Comparison of ENCODE assay signal across 18 cellular contexts in the genomic region with DNA sequence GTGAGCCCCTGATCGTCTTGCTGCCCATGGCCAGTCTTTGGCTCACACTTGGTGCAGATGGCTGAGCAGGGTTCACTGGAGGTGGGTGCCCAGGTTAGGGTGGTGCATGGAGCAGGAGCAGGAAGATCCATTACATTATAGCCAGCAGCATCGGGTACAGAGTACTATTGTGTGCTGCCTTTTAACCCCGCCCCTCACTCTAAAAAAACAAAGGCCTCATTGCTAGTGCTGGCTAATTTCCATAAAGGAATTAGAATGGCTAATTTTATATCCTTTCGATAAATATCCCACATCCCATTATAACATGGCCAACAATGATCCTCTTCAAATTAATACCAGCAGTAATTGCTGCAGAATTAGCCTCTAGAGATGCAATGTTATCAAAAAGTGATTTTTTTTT. TPM values are rescaled to one million over a fixed set of nuclear protein-coding genes. Genes with fewer than 3 reads are reported as not detected.
A peak's percentile ranks its signal among the peaks of the same experiment; 100 is the strongest.
DNase-seq lines count a peak whose midpoint lies in the region; ATAC-seq, FAIRE-seq and TF ChIP-seq lines count a peak whose summit lies in the region.
"Had no signal": no experiment of that assay in that cellular context is flagged by ENCODE, and none has a peak within 500 bp of the region (broad histone marks: within the 10 kb centered on the region; RNA-seq: fewer than 3 reads in every experiment).

No MANE protein-coding gene starts in this region.

- H3K36me3 ChIP-seq in pancreas: no peaks in the 10 kb centered on the region
- H3K36me3 ChIP-seq: thoracic aorta had no signal

- no peak for TF ChIP-seq POLR2A in GM18505 (IDR thresholded peaks at IDR 0.05; ENCODE audit: borderline replicate concordance, extremely low read depth, insufficient read depth, insufficient read length)

- intact Hi-C loops in pancreas (cut with DNase I): no loop called here

- H3K9me3 ChIP-seq in pancreas: no peaks in the 10 kb centered on the region
- H3K9me3 ChIP-seq: psoas muscle, thoracic aorta had no signal

- FAIRE-seq in pancreas (lab: Jason Lieb, UNC): no peak
- FAIRE-seq: GM12892 had no signal

- no peak overlapping the region for H3K4me3 ChIP-seq in pancreas
- H3K4me3 ChIP-seq: psoas muscle, skin epidermis, thoracic aorta had no signal

- peak; percentile 10 for ATAC-seq in GM18505 (IDR thresholded peaks at IDR 0.05; ENCODE audit: unreplicated experiment)
- ATAC-seq in HG03432 (IDR thresholded peaks at IDR 0.05; ENCODE audit: unreplicated experiment): peak; percentile 15
- no peak for ATAC-seq in pancreas
- ATAC-seq: psoas muscle had no signal

- peak; percentile 88 for DNase-seq in globus pallidus (ENCODE audit: low spot score)
- peak; percentile 84 for DNase-seq in superior temporal gyrus (ENCODE audit: extremely low spot score)
- no peak for DNase-seq in pancreas
- no peak for DNase-seq in SK-N-DZ (ENCODE audit: low spot score)
- DNase-seq in T-helper 1 cell: no peak
- DNase-seq: activated CD4-positive, CD25-positive, alpha-beta regulatory T cell; activated naive CD4-positive, alpha-beta T cell treated with anti-CD3 and anti-CD28 coated beads for 36 hours; activated T-cell treated with anti-CD3 and anti-CD28 coated beads, Interleukin-2, amount 50 U/mL, for 72 hours; NCI-H2171 treated with DMSO at 0.1 percent for 48 hours; psoas muscle; stimulated activated CD4-positive, alpha-beta T cell treated with anti-CD3 and anti-CD28 coated beads, Interleukin-2, amount 100 ng/mL, for 24 hours; T1000 had no signal

- H3K27me3 ChIP-seq in pancreas: no peaks in the 10 kb centered on the region

- no peak overlapping the region for H3K27ac ChIP-seq in pancreas
- H3K27ac ChIP-seq: KMS-11, psoas muscle, skin epidermis, thoracic aorta had no signal

- no peak for TF ChIP-seq CTCF in pancreas (IDR thresholded peaks at IDR 0.05)

- H3K4me1 ChIP-seq in pancreas: no peaks in the 10 kb centered on the region
- H3K4me1 ChIP-seq: psoas muscle had no signal

- WGBS in pancreas, 2 donors: 76 to 85% methylated on average over 4 of the region's 4 CpGs

RNA-seq across cellular contexts. Expression of gene PPP4R2, which starts 45.8 kb away (rescaled TPM):
- 10 to 100 TPM; 18.3 to 45.6 (median 24.4) TPM for total RNA-seq in pancreas
- 10 to 100 TPM in 1 of 2 donors, 1 to 10 TPM in 1; 8.2 to 13.7 TPM for polyA plus RNA-seq in pancreas
- 30.0 and 30.1 TPM in 2 replicates for polyA plus RNA-seq in SK-N-DZ (2014; cell fraction: cytosol; rRNA removed)
- polyA plus RNA-seq in SK-N-DZ (2014; cell fraction: nucleus; rRNA removed): 23.4 TPM in 2 replicates

Comparison
In these comparisons a context has a peak if more than half of its experiments do, and no peak if none do; other contexts are left out.
1. ATAC-seq: peak in GM18505 (single experiment) and HG03432 (single experiment); none in pancreas (0 of 4).
2. DNase-seq: peak in globus pallidus (single experiment) and superior temporal gyrus (single experiment); none in pancreas (0 of 6), SK-N-DZ (single experiment) and T-helper 1 cell (0 of 5).